ENCODE assay signal across 8 cellular contexts in genomic region chr14:69107407-69108003, GRCh38. TPM values are rescaled to one million over a fixed set of nuclear protein-coding genes. Genes with fewer than 3 reads are reported as not detected.
DNase-seq lines count a peak whose midpoint lies in the region; ATAC-seq, FAIRE-seq and TF ChIP-seq lines count a peak whose summit lies in the region.

No MANE protein-coding gene starts in this region.

- no peaks in the 10 kb centered on the region for H3K79me2 ChIP-seq in HCT116 (ENCODE audit: insufficient read depth, low read length)

- H3K9me2 ChIP-seq in HCT116 (ENCODE audit: insufficient read depth): no peaks in the 10 kb centered on the region

- H3K4me1 ChIP-seq in HCT116 (ENCODE audit: control insufficient read depth in 1 of 2, insufficient read depth in 2 of 2, low read length in 2 of 2) (peaks cover 4 to 9% of the 10 kb centered on the region in 2 experiments; a peak in 3 of 4 replicates), heart left ventricle (peaks cover 0 to 3% (median 0%) of the 10 kb centered on the region in 12 donors), small intestine (ENCODE audit: control insufficient read depth in 2 of 2, insufficient read depth in 1 of 2, low read depth in 1 of 2, low read length in 1 of 2) (no peaks in the 10 kb centered on the region)

- H3K27ac Mint-ChIP-seq in activated CD4-positive, alpha-beta memory T cell treated with anti-CD3 and anti-CD28 coated beads, Interleukin-2, amount 10 ng/mL, durations not matched to agents 7 days and 5 days: no peak overlapping the region

- intact Hi-C loops in HCT116 (cut with micrococcal nuclease) (loop anchor here (1.0 to 10.0 kb wide), 3 partner anchors 196 to 1183 kb away; no protein-coding TSS in a partner anchor), heart left ventricle (cut with DNase I) (loop anchor here (2.0 to 5.0 kb wide), 3 partner anchors 195 to 245 kb away; no protein-coding TSS in a partner anchor)

- peak; percentile 89 for TF ChIP-seq RAD21 in HCT116 (IDR thresholded peaks at IDR 0.05; ENCODE audit: low read depth)

- H3K36me3 ChIP-seq in HCT116 (ENCODE audit: control insufficient read depth in 1 of 2, insufficient read depth in 2 of 2, low read length in 2 of 2) (no peaks in the 10 kb centered on the region), heart left ventricle (peaks cover 0 to 89% (median 75%) of the 10 kb centered on the region in 9 donors), small intestine (ENCODE audit: control insufficient read depth in 2 of 2, insufficient read depth in 2 of 2, low read length in 2 of 2) (peaks cover 5 to 19% of the 10 kb centered on the region in 2 donors)

- FAIRE-seq in D721Med (lab: Jason Lieb, UNC) (no peak), small intestine (lab: Jason Lieb, UNC) (no peak)

- no peaks in the 10 kb centered on the region for H3K27me3 Mint-ChIP-seq in activated CD4-positive, alpha-beta memory T cell treated with anti-CD3 and anti-CD28 coated beads, Interleukin-2, amount 10 ng/mL, durations not matched to agents 7 days and 5 days

- H3K9me3 Mint-ChIP-seq in activated CD4-positive, alpha-beta memory T cell treated with anti-CD3 and anti-CD28 coated beads, Interleukin-2, amount 10 ng/mL, durations not matched to agents 7 days and 5 days: no peaks in the 10 kb centered on the region

- no peaks in the 10 kb centered on the region for H3K27me3 ChIP-seq in HCT116 (ENCODE audit: insufficient read depth, low read length)
- no peaks in the 10 kb centered on the region for H3K27me3 ChIP-seq in heart left ventricle
- H3K27me3 ChIP-seq in small intestine (ENCODE audit: control insufficient read depth in 2 of 2, insufficient read depth in 2 of 2, low read length in 2 of 2): no peaks in the 10 kb centered on the region

- H3K4me3 ChIP-seq in HCT116 (replicated peaks in 1 of 2; ENCODE audit: low read depth in 1 of 2, low read length in 2 of 2) (no peak overlapping the region), heart left ventricle (no peak overlapping the region), small intestine (ENCODE audit: low read depth in 1 of 2, low read length in 2 of 2) (no peak overlapping the region)

- no peak overlapping the region for H3K4me3 Mint-ChIP-seq in activated CD4-positive, alpha-beta memory T cell treated with anti-CD3 and anti-CD28 coated beads, Interleukin-2, amount 10 ng/mL, durations not matched to agents 7 days and 5 days

- TF ChIP-seq CTCF in D721Med (IDR thresholded peaks at IDR 0.05; ENCODE audit: insufficient read depth, missing control alignments): peak; percentile 62
- TF ChIP-seq CTCF in HCT116 (IDR thresholded peaks at IDR 0.05 in 2 of 3, conservative IDR thresholded peaks at IDR 0.05 in 1 of 3; ENCODE audit: borderline replicate concordance in 1 of 3, insufficient read depth in 1 of 3, low read depth in 2 of 3, low read length in 2 of 3): peak; percentile 68 to 78 (median 75)
- TF ChIP-seq CTCF in heart left ventricle (IDR thresholded peaks at IDR 0.05): peak; percentile 46 to 77 (median 66)

- no peak overlapping the region for H3K4me2 ChIP-seq in HCT116 (ENCODE audit: low read length)

- ATAC-seq in HCT116 (peak; percentile 70), heart left ventricle (peak; percentile 44 to 78 (median 68)), GM18861 (IDR thresholded peaks at IDR 0.05; ENCODE audit: unreplicated experiment) (no peak), GM19328 (IDR thresholded peaks at IDR 0.05; ENCODE audit: unreplicated experiment) (no peak)

- H3K36me3 Mint-ChIP-seq in activated CD4-positive, alpha-beta memory T cell treated with anti-CD3 and anti-CD28 coated beads, Interleukin-2, amount 10 ng/mL, durations not matched to agents 7 days and 5 days (ENCODE audit: low read depth): peaks cover 22% of the 10 kb centered on the region

- H3K9me3 ChIP-seq in HCT116 (ENCODE audit: control insufficient read depth in 1 of 2, insufficient read depth in 1 of 2, low read depth in 1 of 2, low read length in 2 of 2) (no peaks in the 10 kb centered on the region), heart left ventricle (no peaks in the 10 kb centered on the region), small intestine (ENCODE audit: control insufficient read depth, low read depth) (no peaks in the 10 kb centered on the region)

- H4K20me1 ChIP-seq in HCT116 (ENCODE audit: insufficient read depth): no peaks in the 10 kb centered on the region

- H3K9ac ChIP-seq in HCT116 (ENCODE audit: low read length): no peak overlapping the region

- CTCF ChIA-PET in HCT116 (lab: Charles Lee): interaction anchor here (0.8 to 4.1 kb wide), 17 partner anchors 12 to 1173 kb away, joined by 3 to 25 read pairs (median 5); no protein-coding TSS in a partner anchor
- CTCF ChIA-PET in activated CD4-positive, alpha-beta memory T cell treated with anti-CD3 and anti-CD28 coated beads, Interleukin-2, amount 10 ng/mL, durations not matched to agents 7 days and 5 days (lab: Charles Lee): interaction anchor here (0.6 to 4.4 kb wide), 17 partner anchors 10 to 264 kb away, joined by 3 to 58 read pairs (median 4); no protein-coding TSS in a partner anchor

- 29 to 37% (median 36%) methylated on average over 3 of the region's 3 CpGs for WGBS in heart left ventricle, 4 donors
- WGBS in small intestine, 3 donors: 34 to 42% (median 37%) methylated on average over 3 of the region's 3 CpGs

- no peak overlapping the region for H3K27ac ChIP-seq in HCT116 (ENCODE audit: low read depth, low read length)
- no peak overlapping the region for H3K27ac ChIP-seq in heart left ventricle
- no peak overlapping the region for H3K27ac ChIP-seq in small intestine (ENCODE audit: low read depth in 1 of 2, low read length in 1 of 2)

- no peak for DNase-seq in D721Med (ENCODE audit: insufficient read length, low spot score)
- peak; percentile 60 for DNase-seq in HCT116 (ENCODE audit: low read depth, low spot score)
- peak; percentile 66 for DNase-seq in NCI-H345 (lab: John Stamatoyannopoulos, UW)
- DNase-seq in activated CD4-positive, alpha-beta memory T cell treated with anti-CD3 and anti-CD28 coated beads, Interleukin-2, amount 10 ng/mL, durations not matched to agents 7 days and 5 days: peak; percentile 24
- DNase-seq in heart left ventricle: peak in 2 of 5 donors; percentile 36 to 37
- peak; percentile 68 for DNase-seq in small intestine

- RAD21 ChIA-PET in HCT116 (lab: Charles Lee; ENCODE audit: low non-redundant PET in 1 of 2, low total read pairs in 2 of 2, uncharacterized antibody in 2 of 2, unreplicated experiment in 2 of 2): interaction anchor here (0.6 to 1.6 kb wide), 3 partner anchors 195 to 244 kb away, joined by 3 to 4 read pairs (median 3); no protein-coding TSS in a partner anchor

- peaks cover under 1% of the 10 kb centered on the region for H3K4me1 Mint-ChIP-seq in activated CD4-positive, alpha-beta memory T cell treated with anti-CD3 and anti-CD28 coated beads, Interleukin-2, amount 10 ng/mL, durations not matched to agents 7 days and 5 days

- POLR2A ChIA-PET in HCT116 (lab: Charles Lee): no interaction called here
- POLR2A ChIA-PET in activated CD4-positive, alpha-beta memory T cell treated with anti-CD3 and anti-CD28 coated beads, Interleukin-2, amount 10 ng/mL, durations not matched to agents 7 days and 5 days (lab: Charles Lee): interaction anchor here (0.9 to 1.2 kb wide), 2 partner anchors 195 to 197 kb away, joined by 3 to 5 read pairs; no protein-coding TSS in a partner anchor

- H2AFZ ChIP-seq in HCT116 (ENCODE audit: low read depth, low read length, poor library complexity, severe bottlenecking): no peak overlapping the region

- no TSS peak for BruUV-seq in HCT116 (replicated peaks; lab: Mats Ljungman, UMichigan)

- no peak for TF ChIP-seq POLR2A in HCT116 (IDR thresholded peaks at IDR 0.05; ENCODE audit: borderline replicate concordance, extremely low read depth, insufficient read depth, insufficient read length)
- TF ChIP-seq POLR2A in heart left ventricle (IDR thresholded peaks at IDR 0.05): no peak

TF ChIP-seq in HCT116, 20 proteins besides CTCF, POLR2A, EP300 and RAD21:
- TF ChIP-seq YY1 (IDR thresholded peaks at IDR 0.05; ENCODE audit: extremely low read depth, insufficient replicate concordance, low read depth, low read length) (no peak), POLR2AphosphoS5 (IDR thresholded peaks at IDR 0.05; ENCODE audit: low read depth, low read length) (0 out of 2 replicates have a peak, but pooled peaks have one; percentile 22)

RNA-seq across cellular contexts. Expression of gene DCAF5, which starts 45.4 kb away (rescaled TPM):
- total RNA-seq in HCT116 (2021; ENCODE audit: unreplicated experiment) (27.1 TPM), heart left ventricle (10 to 100 TPM; 44.8 to 71.7 (median 58.8) TPM)
- 20.4 and 22.0 TPM in 2 replicates for polyA plus RNA-seq in HCT116 (2012)
- total RNA-seq in activated CD4-positive, alpha-beta memory T cell treated with anti-CD3 and anti-CD28 coated beads, Interleukin-2, amount 10 ng/mL, durations not matched to agents 7 days and 5 days: 10 to 100 TPM; 45.7 to 50.3 TPM
- polyA plus RNA-seq in heart left ventricle (10 to 100 TPM; 16.8 to 38.9 TPM), small intestine (10 to 100 TPM; 13.2 to 16.5 (median 15.8) TPM)

Comparison
In these comparisons a context has a peak if more than half of its experiments do, and no peak if none do; other contexts are left out.
1. ATAC-seq: peak in HCT116 (single experiment) and heart left ventricle (4 of 4); none in GM18861 (single experiment) and GM19328 (single experiment).
2. Peak in every context shown above with its lines, with median percentiles within 50 percentile points of each other: CTCF ChIP-seq.